ENCODE assay signal across 8 cellular contexts in the genomic region with DNA sequence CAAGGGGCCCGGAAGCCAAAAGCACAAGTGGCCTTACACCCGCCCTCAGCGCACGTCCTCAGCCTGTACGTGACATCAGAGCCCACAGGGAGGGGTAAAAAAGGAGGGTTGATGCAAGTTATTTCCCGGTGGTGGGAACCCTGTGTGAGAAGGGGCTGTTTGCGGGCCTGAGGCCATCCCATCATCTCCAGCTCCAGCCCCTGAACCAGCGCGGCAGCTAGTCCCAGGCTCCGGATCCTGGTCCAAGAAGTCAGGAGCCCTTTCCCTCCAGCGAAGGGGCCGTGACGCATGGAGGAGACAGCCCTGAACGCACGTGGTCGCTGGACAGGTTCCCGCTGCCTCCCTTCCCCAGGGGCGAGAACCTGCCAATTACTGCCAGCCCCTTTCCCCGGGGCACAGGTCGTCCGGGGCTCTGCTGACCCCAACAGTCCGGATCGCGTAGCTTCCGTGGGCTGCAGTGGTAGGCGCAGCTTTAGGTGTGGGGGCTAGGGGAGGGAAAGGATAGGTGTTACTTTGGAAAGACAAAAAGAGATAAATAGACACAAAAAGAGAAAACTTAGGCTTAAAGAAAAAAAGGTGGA. TPM values are rescaled to one million over a fixed set of nuclear protein-coding genes. Genes with fewer than 3 reads are reported as not detected.
DNase-seq lines count a peak whose midpoint lies in the region; ATAC-seq, FAIRE-seq and TF ChIP-seq lines count a peak whose summit lies in the region.

No MANE protein-coding gene starts in this region.

- H3K23me2 ChIP-seq in H1 (ENCODE audit: low read depth, low read length), result peaks cover 35% of the 10 kb centered on the region

- no peak overlapping the region for H3K14ac ChIP-seq in H1 (ENCODE audit: insufficient read length)

- H3K79me2 ChIP-seq in H1 (ENCODE audit: control insufficient read depth in 1 of 2, insufficient read depth in 2 of 2, low read length in 2 of 2), result no peaks in the 10 kb centered on the region

- H4K8ac ChIP-seq in H1 (ENCODE audit: extremely low read depth, insufficient read depth, low read length), result peak overlapping the region; percentile 52; the same call in 1 of the 2 replicates

- no peak for FAIRE-seq in H1 (lab: Jason Lieb, UNC)

- peak overlapping the region; percentile 95 for H2BK12ac ChIP-seq in H1 (ENCODE audit: low read depth, low read length)

- H3K36me3 ChIP-seq in H1 (ENCODE audit: control insufficient read depth in 2 of 4, insufficient read depth in 4 of 4, low read length in 3 of 4) (no peaks in the 10 kb centered on the region), mucosa of rectum (ENCODE audit: control insufficient read depth in 2 of 2, insufficient read depth in 2 of 2, low read length in 2 of 2) (no peaks in the 10 kb centered on the region)

- H2AK5ac ChIP-seq in H1 (ENCODE audit: low read depth, low read length), result no peak overlapping the region

- peaks cover 0 to 22% (median 13%) of the 10 kb centered on the region in 4 experiments; a peak in 6 of 7 replicates for H3K4me1 ChIP-seq in H1 (replicated peaks in 1 of 4; ENCODE audit: control insufficient read depth in 3 of 4, insufficient read depth in 4 of 4, low read length in 3 of 4)
- H3K4me1 ChIP-seq in mucosa of rectum (ENCODE audit: control insufficient read depth in 2 of 2, insufficient read depth in 2 of 2, low read length in 2 of 2), result peaks cover 24 to 25% of the 10 kb centered on the region in 2 donors

- no peak overlapping the region for H2BK15ac ChIP-seq in H1 (ENCODE audit: low read length)

- CTCF ChIA-PET in activated B cell treated with CpG ODN at 0.5 μM for 24 hours (lab: Charles Lee), result no interaction called here
- CTCF ChIA-PET in H1 (lab: Charles Lee; ENCODE audit: partially characterized antibody), result interaction anchor here (0.8 to 2.0 kb wide), 2 partner anchors 105 to 255 kb away, joined by 3 to 5 read pairs; no protein-coding TSS in a partner anchor

- H3K27me3 ChIP-seq in H1 (replicated peaks in 1 of 4; ENCODE audit: control insufficient read depth in 3 of 4, extremely low read depth in 1 of 4, insufficient read depth in 3 of 4, low read length in 3 of 4) (peaks cover 18 to 42% (median 37%) of the 10 kb centered on the region in 4 experiments), mucosa of rectum (ENCODE audit: control insufficient read depth in 2 of 2, insufficient read depth in 2 of 2, low read length in 2 of 2) (peaks cover 25 to 34% of the 10 kb centered on the region in 2 donors)

- POLR2A ChIA-PET in activated B cell treated with CpG ODN at 0.5 μM for 24 hours (lab: Charles Lee) (no interaction called here), H1 (lab: Charles Lee; ENCODE audit: partially characterized antibody) (interaction anchor here (0.6 to 2.0 kb wide), 3 partner anchors 16 to 104 kb away, joined by 3 to 4 read pairs (median 3); no protein-coding TSS in a partner anchor)

- H3K56ac ChIP-seq in H1 (replicated peaks; ENCODE audit: insufficient read length, low read depth, low read length), result peak overlapping the region; percentile 73

- WGBS in H1 (ENCODE audit: extremely low coverage in 1 of 2, insufficient coverage in 1 of 2, insufficient read length in 1 of 2, insufficient replicate concordance in 2 of 2, low coverage in 1 of 2, low lambda C conversion rate in 2 of 2, missing lambda C conversion rate in 1 of 2), 2 experiments, result 2% methylated on average over 26 of the region's 26 CpGs; no CpG with 5 or more reads in 1 of the 2 experiments

- peak overlapping the region; percentile 71 for H3K18ac ChIP-seq in H1 (ENCODE audit: extremely low read depth, low read length)

- no peak for TF ChIP-seq EP300 in H1 (IDR thresholded peaks at IDR 0.05; ENCODE audit: borderline replicate concordance in 1 of 2, low read depth in 2 of 2, low read length in 2 of 2)

- H3K4me3 ChIP-seq in H1 (ENCODE audit: extremely low read depth in 1 of 4, insufficient read depth in 2 of 4, low read depth in 3 of 4, low read length in 4 of 4) (peak overlapping the region; percentile 42 to 65 (median 53)), mucosa of rectum (ENCODE audit: low read length in 2 of 2) (peak overlapping the region; percentile 49 to 70)

- no peak overlapping the region for H3K27ac Mint-ChIP-seq in activated B cell treated with CpG ODN at 0.5 μM for 24 hours

- H3K79me1 ChIP-seq in H1 (ENCODE audit: low read depth, low read length), result no peaks in the 10 kb centered on the region

- no peak for TF ChIP-seq CTCF in activated B cell treated with CpG ODN at 0.5 μM for 24 hours (IDR thresholded peaks at IDR 0.05)
- TF ChIP-seq CTCF in H1 (IDR thresholded peaks at IDR 0.05; ENCODE audit: control extremely low read depth in 1 of 3, insufficient read depth in 1 of 3, low read depth in 1 of 3, low read length in 3 of 3), result no peak

- H3K23ac ChIP-seq in H1 (ENCODE audit: insufficient read length), result no peak overlapping the region

- H3K4me3 Mint-ChIP-seq in activated B cell treated with CpG ODN at 0.5 μM for 24 hours, result peak overlapping the region; percentile 88

- peak overlapping the region; percentile 32; the same call in 1 of the 2 replicates for H2BK5ac ChIP-seq in H1 (ENCODE audit: low read depth, low read length)

- intact Hi-C loops in activated B cell treated with CpG ODN at 0.5 μM for 24 hours (cut with micrococcal nuclease), result loop anchor here (5.0 to 10.0 kb wide), 3 partner anchors 211 to 1449 kb away; partner anchors contain the start of genes CERS6 and FASTKD1

- peak overlapping the region; percentile 98 for H3K4me2 ChIP-seq in H1 (ENCODE audit: insufficient read depth in 1 of 2, low read depth in 2 of 2, low read length in 2 of 2)

- no peak overlapping the region for H3K4ac ChIP-seq in H1 (replicated peaks; ENCODE audit: insufficient read length, low read depth, low read length)

- no peak overlapping the region for H3K27ac ChIP-seq in H1 (ENCODE audit: low read depth, low read length)
- no peak overlapping the region for H3K27ac ChIP-seq in mucosa of rectum (ENCODE audit: low read depth in 2 of 2, low read length in 2 of 2)
- H3K27ac ChIP-seq in substantia nigra (ENCODE audit: low read depth, low read length, poor library complexity, severe bottlenecking), result peak overlapping the region; percentile 45

- H4K20me1 ChIP-seq in H1 (replicated peaks in 1 of 2; ENCODE audit: control insufficient read depth in 1 of 2, insufficient read depth in 2 of 2, low read length in 2 of 2), result peaks cover 0 to 4% of the 10 kb centered on the region in 2 experiments

- peaks cover 2% of the 10 kb centered on the region for H3K36me3 Mint-ChIP-seq in activated B cell treated with CpG ODN at 0.5 μM for 24 hours (ENCODE audit: low read depth)

- peak overlapping the region; percentile 34; the same call in 1 of the 2 replicates for H2BK20ac ChIP-seq in H1 (ENCODE audit: low read length)

- no peaks in the 10 kb centered on the region for H3K9me3 Mint-ChIP-seq in activated B cell treated with CpG ODN at 0.5 μM for 24 hours

- peak overlapping the region; percentile 70; the same call in 1 of the 2 replicates for H2AFZ ChIP-seq in H1 (ENCODE audit: low read length)

- no peak overlapping the region for H2BK120ac ChIP-seq in H1 (replicated peaks; ENCODE audit: low read depth, low read length)

- peaks cover 38% of the 10 kb centered on the region for H3K4me1 Mint-ChIP-seq in activated B cell treated with CpG ODN at 0.5 μM for 24 hours

- no peak for TF ChIP-seq POLR2A in H1 (IDR thresholded peaks at IDR 0.05; ENCODE audit: control extremely low read depth in 1 of 2, low read depth in 2 of 2, low read length in 2 of 2)

- DNase-seq in NCI-H2081 (lab: John Stamatoyannopoulos, UW) (peak; percentile 33 to 65), NCI-H2081 treated with DMSO at 0.1 percent for 48 hours (lab: John Stamatoyannopoulos, UW) (no peak), activated B cell treated with CpG ODN at 0.5 μM for 24 hours (peak; percentile 18), H1 (ENCODE audit: low read depth in 1 of 2, low spot score in 2 of 2) (peak in 1 of 2 experiments; percentile 70), substantia nigra (lab: John Stamatoyannopoulos, UW) (peak in 31 of 49 donors; percentile 5 to 73 (median 26)), SW 1271 (lab: John Stamatoyannopoulos, UW) (no peak)

- H3K9ac ChIP-seq in H1 (replicated peaks in 1 of 4; ENCODE audit: extremely low read depth in 1 of 4, low read depth in 3 of 4, low read length in 3 of 4) (peak overlapping the region; percentile 42 to 63 (median 53); a peak in 6 of 7 replicates), mucosa of rectum (ENCODE audit: low read depth in 1 of 2, low read length in 2 of 2) (no peak overlapping the region)

- H3K27me3 Mint-ChIP-seq in activated B cell treated with CpG ODN at 0.5 μM for 24 hours, result peaks cover 41% of the 10 kb centered on the region

- TF ChIP-seq RAD21 in H1 (IDR thresholded peaks at IDR 0.05 in 1 of 2, conservative IDR thresholded peaks at IDR 0.05 in 1 of 2; ENCODE audit: low read depth in 2 of 2, low read length in 2 of 2), result peak in 1 of 2 experiments; percentile 40; a peak in 2 of 4 replicates

- no peak overlapping the region for H4K5ac ChIP-seq in H1 (ENCODE audit: insufficient read length, low read depth, low read length)

- H3K9me3 ChIP-seq in H1 (ENCODE audit: insufficient read depth in 2 of 2, low read depth in 1 of 2, low read length in 1 of 2) (no peaks in the 10 kb centered on the region), mucosa of rectum (ENCODE audit: control insufficient read depth in 2 of 2, low read length in 2 of 2) (no peaks in the 10 kb centered on the region)

- H4K91ac ChIP-seq in H1 (replicated peaks; ENCODE audit: insufficient read length, low read length), result no peak overlapping the region

- peak; percentile 48 for ATAC-seq in HG03442 (IDR thresholded peaks at IDR 0.05; ENCODE audit: unreplicated experiment)
- peak; percentile 67 for ATAC-seq in activated B cell treated with CpG ODN at 0.5 μM for 24 hours (ENCODE audit: low read depth)

TF ChIP-seq in H1, 55 proteins besides CTCF, POLR2A, EP300 and RAD21 (continues in another document):
- TF ChIP-seq YY1 (IDR thresholded peaks at IDR 0.05; ENCODE audit: low read depth, low read length), result no peak
- TF ChIP-seq RNF2 (IDR thresholded peaks at IDR 0.05; ENCODE audit: borderline replicate concordance, low read depth, low read length, missing control alignments, poor library complexity, severe bottlenecking), result peak; percentile 49
- no peak for TF ChIP-seq HDAC6 (IDR thresholded peaks at IDR 0.05; ENCODE audit: low read depth, low read length)

RNA-seq across cellular contexts. Expression of gene LRP2, which starts 1.3 kb away (rescaled TPM):
- total RNA-seq in activated B cell treated with CpG ODN at 0.5 μM for 24 hours, result not detected in 2 replicates
- total RNA-seq in H1 (2021; fragmentation: NEBNext Ultra II Directional; extraction: Animal tissue kit (Norgen Biotek cat#: 25700)), result 2.4 and 2.9 TPM in 2 replicates
- polyA plus RNA-seq in H1 (2011; rRNA removed), result 2.0 and 2.5 TPM in 2 replicates
- 2.8 TPM for polyA plus RNA-seq in H1 (2011; cell fraction: cytosol; rRNA removed)
- polyA plus RNA-seq in H1 (2011; cell fraction: nucleus; rRNA removed), result 7.1 TPM
- polyA plus RNA-seq in H1 (2012, experiment 1 of 2), result 1.7 to 2.5 TPM (median 2.2 TPM) in 4 replicates
- 0.07 TPM for polyA plus RNA-seq in H1 (2012, experiment 2 of 2)
- 0.65 TPM for polyA plus RNA-seq in H1 (2013, experiment 1 of 2)
- polyA plus RNA-seq in H1 (2013, experiment 2 of 2), result 0.53 TPM
- polyA minus RNA-seq in H1 (2011; rRNA and poly(A)+ RNA removed), result 9.5 and 12.6 TPM in 2 replicates
- 5.4 TPM for polyA minus RNA-seq in H1 (2011; cell fraction: cytosol; rRNA and poly(A)+ RNA removed)
- 11.8 TPM for polyA minus RNA-seq in H1 (2011; cell fraction: nucleus; rRNA and poly(A)+ RNA removed)

Comparison
In these comparisons a context has a peak if more than half of its experiments do, and no peak if none do; other contexts are left out.
1. DNase-seq: peak in NCI-H2081 (2 of 2), activated B cell treated with CpG ODN at 0.5 μM for 24 hours (single experiment) and substantia nigra (31 of 49); none in NCI-H2081 treated with DMSO at 0.1 percent for 48 hours (single experiment) and SW 1271 (0 of 2).
2. H3K9ac ChIP-seq: peak in H1 (4 of 4); none in mucosa of rectum (0 of 2).